In the genomic region with DNA sequence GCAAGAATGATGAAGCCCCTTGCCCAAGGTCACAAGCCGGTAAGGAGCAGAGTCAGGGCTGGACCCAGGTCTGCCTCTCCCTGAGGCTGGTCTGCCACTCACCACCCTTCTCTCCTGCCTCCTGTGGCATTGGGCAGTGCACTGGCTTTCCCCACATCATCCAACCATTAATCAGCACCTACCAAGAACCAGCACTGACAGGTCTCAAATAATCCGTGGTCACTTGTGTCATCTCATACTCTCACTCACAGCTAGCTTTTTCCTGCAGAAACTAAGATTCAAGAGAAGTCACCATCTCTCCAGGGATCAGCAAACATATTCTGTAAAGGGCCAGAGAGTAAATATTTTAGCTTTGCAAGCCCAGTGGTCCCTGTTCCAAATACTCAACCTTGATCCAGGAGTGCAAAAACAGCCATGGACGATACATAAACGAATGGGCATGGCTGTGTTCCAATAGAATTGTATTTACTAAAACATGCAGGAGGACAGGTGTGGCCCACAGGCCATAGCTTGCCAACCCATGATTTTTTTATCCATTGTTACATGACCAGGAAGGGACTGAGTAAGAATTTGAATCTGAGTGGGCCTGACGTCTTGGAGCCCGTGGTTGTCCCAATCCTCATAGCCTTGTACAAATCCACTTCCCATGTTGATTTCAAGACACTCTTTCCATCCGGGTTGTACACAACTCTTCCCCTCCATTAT, we compare ENCODE assay signal across 20 cellular contexts.
"Had no signal": no experiment of that assay in that cellular context is flagged by ENCODE, and none has a peak within 500 bp of the region (broad histone marks: within the 10 kb centered on the region; RNA-seq: fewer than 3 reads in every experiment).

No MANE protein-coding gene starts in this region.

- H3K4me2 ChIP-seq: hepatocyte had no signal

- H3K4me3 Mint-ChIP-seq: endodermal cell; naive thymus-derived CD8-positive, alpha-beta T cell had no signal

- H3K27ac ChIP-seq: colonic mucosa, hepatocyte, neutrophil, stomach, thoracic aorta, transverse colon had no signal

- FAIRE-seq: endothelial cell of umbilical vein, small intestine had no signal

- H3K36me3 Mint-ChIP-seq: naive thymus-derived CD8-positive, alpha-beta T cell had no signal

- H3K27me3 ChIP-seq: colonic mucosa, hepatocyte, neutrophil, transverse colon had no signal

- DNase-seq: colonic mucosa; dermis blood vessel endothelial cell; endodermal cell; foreskin melanocyte; head of caudate nucleus; left colon; left ventricle myocardium superior; mesendoderm; naive thymus-derived CD8-positive, alpha-beta T cell; small intestine; stimulated activated CD4-positive, alpha-beta T cell treated with anti-CD3 and anti-CD28 coated beads, Interleukin-12 subunit alpha, Interleukin-12 subunit beta, amount 100 ng/mL, for 4 hours; stimulated activated naive CD4-positive, alpha-beta T cell; stomach; substantia nigra; transverse colon had no signal

- H3K27ac Mint-ChIP-seq: endodermal cell had no signal

- H3K27me3 Mint-ChIP-seq: naive thymus-derived CD8-positive, alpha-beta T cell had no signal

- H3K9me3 ChIP-seq: colonic mucosa, neutrophil, stomach, thoracic aorta, transverse colon had no signal

- H3K4me3 ChIP-seq: colonic mucosa, hepatocyte, lung, stomach, thoracic aorta, transverse colon had no signal

- H3K79me2 ChIP-seq: hepatocyte had no signal

- ATAC-seq: left colon; left ventricle myocardium superior; naive thymus-derived CD8-positive, alpha-beta T cell had no signal

- H3K36me3 ChIP-seq: colonic mucosa, neutrophil, stomach, thoracic aorta, transverse colon had no signal

- H2AFZ ChIP-seq: hepatocyte had no signal

- H3K4me1 ChIP-seq: colonic mucosa, transverse colon had no signal
